27 cellular contexts compared by ENCODE assay signal in genomic region chr14:35971965-35972630, GRCh38.
DNase-seq lines count a peak whose midpoint lies in the region; ATAC-seq, FAIRE-seq and TF ChIP-seq lines count a peak whose summit lies in the region.
"Had no signal": no experiment of that assay in that cellular context is flagged by ENCODE, and none has a peak within 500 bp of the region (broad histone marks: within the 10 kb centered on the region; RNA-seq: fewer than 3 reads in every experiment).

No MANE protein-coding gene starts in this region.

- H3K27ac ChIP-seq in HEK293 (ENCODE audit: extremely low read depth, low read depth, low read length): no peak overlapping the region
- peak overlapping the region; percentile 72 for H3K27ac ChIP-seq in Karpas-422 (ENCODE audit: low read length)
- no peak overlapping the region for H3K27ac ChIP-seq in K562 (ENCODE audit: extremely low read depth, low read depth, low read length)
- no peak overlapping the region for H3K27ac ChIP-seq in gastrocnemius medialis
- H3K27ac ChIP-seq: BLaER1 had no signal

- CTCF ChIA-PET in HEK293 (lab: Yijun Ruan, JAX): no interaction called here
- CTCF ChIA-PET in WTC11 (lab: Charles Lee): no interaction called here
- CTCF ChIA-PET in K562 (lab: Yijun Ruan, JAX; ENCODE audit: low intra/inter-chr PET ratio): no interaction called here

- H3K4me2 ChIP-seq in Karpas-422 (ENCODE audit: low read depth, low read length, poor library complexity, severe bottlenecking) (peak overlapping the region; percentile 55), K562 (ENCODE audit: insufficient read depth, low read length) (no peak overlapping the region)
- H3K4me2 ChIP-seq: BLaER1 had no signal

- ATAC-seq in WTC11 (no peak), K562 (no peak), GM21786 (IDR thresholded peaks at IDR 0.05; ENCODE audit: unreplicated experiment) (no peak), gastrocnemius medialis (no peak), HG02642 (IDR thresholded peaks at IDR 0.05; ENCODE audit: poor library complexity, unreplicated experiment) (no peak)

- H3K9me1 ChIP-seq in K562 (ENCODE audit: control insufficient read depth, insufficient read depth, low read length): no peaks in the 10 kb centered on the region

- TF ChIP-seq POLR2A in K562 (conservative IDR thresholded peaks at IDR 0.05): no peak
- TF ChIP-seq POLR2A in gastrocnemius medialis (IDR thresholded peaks at IDR 0.05): no peak

- H3K9ac ChIP-seq in Karpas-422 (ENCODE audit: low read length): no peak overlapping the region
- H3K9ac ChIP-seq in K562 (ENCODE audit: insufficient read depth in 1 of 2, low read depth in 2 of 2, low read length in 2 of 2): no peak overlapping the region
- H3K9ac ChIP-seq: BLaER1 had no signal

- DNase-seq in Karpas-422 (no peak), WTC11 (ENCODE audit: low spot score) (no peak), K562 (ENCODE audit: extremely low read depth in 1 of 4, low spot score in 3 of 4) (no peak), gastrocnemius medialis (no peak)
- DNase-seq: 8988T; ACHN; BE2C; C1 segment of cervical spinal cord; CD4-positive, alpha-beta memory T cell; CD4-positive, CD25-positive, alpha-beta regulatory T cell; CD8-positive, alpha-beta memory T cell; COR-L47; DMS 273 treated with DMSO at 0.1 percent for 48 hours; DMS153; DMS53; DMS79; DND-41; EL; GDM1 had no signal

- H3K4me1 ChIP-seq in HEK293 (ENCODE audit: control insufficient read depth, insufficient read depth, low read length) (no peaks in the 10 kb centered on the region), Karpas-422 (ENCODE audit: low read length) (peaks cover 35% of the 10 kb centered on the region), K562 (replicated peaks in 1 of 2; ENCODE audit: control insufficient read depth in 2 of 2, insufficient read depth in 2 of 2, low read length in 2 of 2) (no peaks in the 10 kb centered on the region), gastrocnemius medialis (no peaks in the 10 kb centered on the region)
- H3K4me1 ChIP-seq: BE2C, BLaER1 had no signal

- H3K4me3 ChIP-seq in HEK293 (ENCODE audit: low read depth, low read length) (no peak overlapping the region), Karpas-422 (ENCODE audit: low read length) (peak overlapping the region; percentile 17), K562 (no peak overlapping the region), gastrocnemius medialis (no peak overlapping the region)
- H3K4me3 ChIP-seq: BLaER1 had no signal

- H3K4me3 Mint-ChIP-seq in WTC11: no peak overlapping the region
- H3K4me3 Mint-ChIP-seq: CD14-positive monocyte; CD4-positive, CD25-positive, alpha-beta regulatory T cell; CD8-positive, alpha-beta memory T cell had no signal

- TF ChIP-seq EP300 in K562 (IDR thresholded peaks at IDR 0.05; ENCODE audit: low read length): no peak

- H3K27me3 ChIP-seq in Karpas-422 (ENCODE audit: low read length): no peaks in the 10 kb centered on the region
- no peaks in the 10 kb centered on the region for H3K27me3 ChIP-seq in K562 (ENCODE audit: control insufficient read depth in 2 of 2, insufficient read depth in 2 of 2, low read length in 2 of 2)
- no peaks in the 10 kb centered on the region for H3K27me3 ChIP-seq in gastrocnemius medialis
- H3K27me3 ChIP-seq: BE2C, BLaER1 had no signal

- no peaks in the 10 kb centered on the region for H3K36me3 ChIP-seq in HEK293 (ENCODE audit: control insufficient read depth in 2 of 2, insufficient read depth in 1 of 2, low read length in 2 of 2)
- no peaks in the 10 kb centered on the region for H3K36me3 ChIP-seq in Karpas-422 (ENCODE audit: insufficient read depth, low read length)
- no peaks in the 10 kb centered on the region for H3K36me3 ChIP-seq in K562 (ENCODE audit: control insufficient read depth, insufficient read depth, low read length)
- no peaks in the 10 kb centered on the region for H3K36me3 ChIP-seq in gastrocnemius medialis
- H3K36me3 ChIP-seq: BE2C, BLaER1 had no signal

- H3K9me3 ChIP-seq in HEK293 (ENCODE audit: control insufficient read depth, insufficient read depth, low read depth, low read length): no peaks in the 10 kb centered on the region
- H3K9me3 ChIP-seq in Karpas-422 (ENCODE audit: low read length): no peaks in the 10 kb centered on the region
- H3K9me3 ChIP-seq in K562 (replicated peaks; ENCODE audit: control insufficient read depth, insufficient read depth, low read depth, low read length): no peaks in the 10 kb centered on the region; the same call in 1 of the 2 replicates
- no peaks in the 10 kb centered on the region for H3K9me3 ChIP-seq in gastrocnemius medialis
- H3K9me3 ChIP-seq: BE2C, BLaER1 had no signal

- no TSS peak for BruUV-seq in K562 (replicated peaks; lab: Mats Ljungman, UMichigan)

- WGBS in K562 (ENCODE audit: insufficient coverage, low coverage, missing lambda C conversion rate): 0% methylated on average over 1 of the region's 1 CpG

- peak overlapping the region; percentile 18 for H2AFZ ChIP-seq in Karpas-422 (ENCODE audit: low read length)
- no peak overlapping the region for H2AFZ ChIP-seq in K562 (ENCODE audit: low read depth, low read length)

- no peak for TF ChIP-seq RAD21 in K562 (CRISPR knock-in tag; conservative IDR thresholded peaks at IDR 0.05 in 1 of 2, IDR thresholded peaks at IDR 0.05 in 1 of 2)

- FAIRE-seq in K562 (lab: Jason Lieb, UNC): no peak
- FAIRE-seq: A204.1, GM12891, GM19239 had no signal

- no peaks in the 10 kb centered on the region for H3K4me1 Mint-ChIP-seq in WTC11
- H3K4me1 Mint-ChIP-seq: CD14-positive monocyte; CD4-positive, CD25-positive, alpha-beta regulatory T cell; CD8-positive, alpha-beta memory T cell had no signal

- H4K20me1 ChIP-seq in Karpas-422 (ENCODE audit: insufficient read depth, low read depth, low read length) (no peaks in the 10 kb centered on the region), K562 (replicated peaks; ENCODE audit: control insufficient read depth, insufficient read depth, low read length) (no peaks in the 10 kb centered on the region)
- H4K20me1 ChIP-seq: BLaER1 had no signal

- H3K79me2 ChIP-seq in Karpas-422 (ENCODE audit: low read length) (no peaks in the 10 kb centered on the region), K562 (ENCODE audit: control insufficient read depth, insufficient read depth, low read length) (no peaks in the 10 kb centered on the region)

- H3K9me2 ChIP-seq in Karpas-422 (replicated peaks; ENCODE audit: insufficient read depth, low read length): no peaks in the 10 kb centered on the region

- H3K9me3 Mint-ChIP-seq in WTC11: peaks cover 4% of the 10 kb centered on the region; the same call in 1 of the 2 replicates

- peaks cover 3% of the 10 kb centered on the region; the same call in 1 of the 2 replicates for H3K36me3 Mint-ChIP-seq in WTC11
- H3K36me3 Mint-ChIP-seq: CD14-positive monocyte; CD4-positive, alpha-beta memory T cell; CD4-positive, CD25-positive, alpha-beta regulatory T cell; CD8-positive, alpha-beta memory T cell had no signal

- POLR2A ChIA-PET in HEK293 (lab: Yijun Ruan, JAX) (no interaction called here), WTC11 (lab: Charles Lee) (no interaction called here), K562 (lab: Yijun Ruan, JAX) (no interaction called here)

- no peaks in the 10 kb centered on the region for H3K27me3 Mint-ChIP-seq in WTC11 (ENCODE audit: low read depth)

- in situ Hi-C loops in K562 (cut with MboI) (no loop called here), gastrocnemius medialis (cut with MboI; ENCODE audit: low sequenced_read_pairs in 4 of 4) (no loop called here)

- no peak overlapping the region for H3K27ac Mint-ChIP-seq in WTC11
- H3K27ac Mint-ChIP-seq: CD14-positive monocyte; CD4-positive, alpha-beta memory T cell; CD4-positive, CD25-positive, alpha-beta regulatory T cell; CD8-positive, alpha-beta memory T cell had no signal

- TF ChIP-seq CTCF in HEK293 (tag by site-specific recombination; IDR thresholded peaks at IDR 0.05): no peak
- no peak for TF ChIP-seq CTCF in WTC11 (IDR thresholded peaks at IDR 0.05)
- no peak for TF ChIP-seq CTCF in K562 (IDR thresholded peaks at IDR 0.05 in 2 of 3, conservative IDR thresholded peaks at IDR 0.05 in 1 of 3; ENCODE audit: insufficient read depth in 2 of 3, low read depth in 1 of 3, low read length in 3 of 3)
- TF ChIP-seq CTCF in gastrocnemius medialis (IDR thresholded peaks at IDR 0.05 in 4 of 5, conservative IDR thresholded peaks at IDR 0.05 in 1 of 5): no peak

- intact Hi-C loops in K562 (cut with micrococcal nuclease) (no loop called here), gastrocnemius medialis (cut with DNase I; ENCODE audit: low total_unique reads) (no loop called here)

TF ChIP-seq in HEK293, 187 proteins besides CTCF, POLR2A, EP300 and RAD21:
- TF ChIP-seq ZNF366 (tag by site-specific recombination; conservative IDR thresholded peaks at IDR 0.05): peak; percentile 79
- no peak for TF ChIP-seq ZNF624 (tag by site-specific recombination; IDR thresholded peaks at IDR 0.05)

TF ChIP-seq in WTC11, 78 proteins besides CTCF, POLR2A, EP300 and RAD21 (continues in another document):
- TF ChIP-seq FOXP1 (CRISPR knock-in tag; IDR thresholded peaks at IDR 0.05; ENCODE audit: borderline replicate concordance) (no peak), ZNF512 (CRISPR knock-in tag; IDR thresholded peaks at IDR 0.05; ENCODE audit: borderline replicate concordance) (0 out of 2 replicates have a peak, but pooled peaks have one; percentile 23)

TF ChIP-seq in K562, 482 proteins besides CTCF, POLR2A, EP300 and RAD21:
- TF ChIP-seq BCLAF1 (IDR thresholded peaks at IDR 0.05; ENCODE audit: borderline replicate concordance in 1 of 2, control insufficient read depth in 1 of 2, low read depth in 2 of 2, low read length in 1 of 2): no peak
- TF ChIP-seq HNRNPK (IDR thresholded peaks at IDR 0.05; ENCODE audit: low read depth, low read length, poor library complexity, severe bottlenecking): peak; percentile 74
- peak; percentile 55 for TF ChIP-seq PCBP2 (IDR thresholded peaks at IDR 0.05; ENCODE audit: low read depth, low read length, poor library complexity, severe bottlenecking)
